ENCODE assay signal across 15 cellular contexts in genomic region chr5:36156124-36156601, GRCh38. TPM values are rescaled to one million over a fixed set of nuclear protein-coding genes. Genes with fewer than 3 reads are reported as not detected.
DNase-seq lines count a peak whose midpoint lies in the region; ATAC-seq, FAIRE-seq and TF ChIP-seq lines count a peak whose summit lies in the region.
"Had no signal": no experiment of that assay in that cellular context is flagged by ENCODE, and none has a peak within 500 bp of the region (broad histone marks: within the 10 kb centered on the region; RNA-seq: fewer than 3 reads in every experiment).

No MANE protein-coding gene starts in this region.

- BruUV-seq in PC-3 (replicated peaks; lab: Mats Ljungman, UMichigan) = no TSS peak

- no peaks in the 10 kb centered on the region for H3K27me3 ChIP-seq in esophagus (ENCODE audit: control insufficient read depth in 1 of 2, insufficient read depth in 2 of 2, low read length in 2 of 2)
- H3K27me3 ChIP-seq in psoas muscle (ENCODE audit: insufficient read depth in 3 of 3, low read length in 2 of 3) = no peaks in the 10 kb centered on the region
- H3K27me3 ChIP-seq in PC-3 (ENCODE audit: low read length) = no peaks in the 10 kb centered on the region
- H3K27me3 ChIP-seq in right cardiac atrium (ENCODE audit: control insufficient read depth, insufficient read depth) = no peaks in the 10 kb centered on the region
- H3K27me3 ChIP-seq: upper lobe of left lung had no signal

- H3K9me2 ChIP-seq in PC-3 (replicated peaks; ENCODE audit: low read length) = no peaks in the 10 kb centered on the region

- no peak overlapping the region for H3K4me2 ChIP-seq in PC-3 (ENCODE audit: low read length)
- H3K4me2 ChIP-seq: PC-9 had no signal

- DNase-seq in GM03348 (ENCODE audit: low spot score) (peak; percentile 8), NCI-H82 (lab: John Stamatoyannopoulos, UW) (peak; percentile 98), psoas muscle (peak in 1 of 2 donors; percentile 7), PC-3 (no peak), right cardiac atrium (no peak), RCC 7860 (ENCODE audit: low spot score) (no peak)
- DNase-seq: activated T-cell treated with anti-CD3 and anti-CD28 coated beads, Interleukin-2, amount 50 U/mL, for 48 hours; central memory CD4-positive, alpha-beta T cell; DMS79 treated with DMSO at 0.1 percent for 48 hours; NCI-H1048; PC-9; upper lobe of left lung had no signal

- WGBS in esophagus, 2 donors = 41% methylated on average over 4 of the region's 4 CpGs
- WGBS in psoas muscle, 3 donors = 16 to 27% (median 21%) methylated on average over 4 of the region's 4 CpGs
- 42% methylated on average over 4 of the region's 4 CpGs for WGBS in right cardiac atrium

- no peaks in the 10 kb centered on the region for H3F3A ChIP-seq in PC-3 (ENCODE audit: low read length, unreplicated experiment)

- POLR2A ChIA-PET in PC-3 (lab: Charles Lee; ENCODE audit: unreplicated experiment) = no interaction called here

- no peak for FAIRE-seq in RCC 7860 (lab: Jason Lieb, UNC)
- FAIRE-seq: frontal cortex had no signal

- H3K9me3 ChIP-seq in esophagus (ENCODE audit: control insufficient read depth in 2 of 2, insufficient read depth in 1 of 2, low read depth in 1 of 2, low read length in 1 of 2) = no peaks in the 10 kb centered on the region
- no peaks in the 10 kb centered on the region for H3K9me3 ChIP-seq in psoas muscle
- no peaks in the 10 kb centered on the region for H3K9me3 ChIP-seq in PC-3 (ENCODE audit: low read length)
- H3K9me3 ChIP-seq in right cardiac atrium (ENCODE audit: control insufficient read depth, low read length) = no peaks in the 10 kb centered on the region
- H3K9me3 ChIP-seq: upper lobe of left lung had no signal

- peaks cover 48% of the 10 kb centered on the region for H3K79me2 ChIP-seq in PC-3 (ENCODE audit: low read length)

- H3K36me3 ChIP-seq in esophagus (ENCODE audit: control insufficient read depth in 2 of 2, insufficient read depth in 2 of 2, low read length in 1 of 2) (peaks cover 6 to 9% of the 10 kb centered on the region in 2 donors), psoas muscle (ENCODE audit: insufficient read depth in 1 of 2, low read depth in 1 of 2) (peaks cover 5 to 37% of the 10 kb centered on the region in 2 donors), PC-3 (ENCODE audit: low read depth, low read length) (peaks cover 39% of the 10 kb centered on the region; the same call in 1 of the 2 replicates)

- no peak overlapping the region for H3K9ac ChIP-seq in PC-3 (ENCODE audit: low read length)

- H2AFZ ChIP-seq in PC-3 (ENCODE audit: low read length) = no peak overlapping the region
- H2AFZ ChIP-seq: PC-9 had no signal

- H3K4me1 ChIP-seq in esophagus (ENCODE audit: control insufficient read depth in 2 of 2, insufficient read depth in 2 of 2, low read length in 1 of 2) (peaks cover 0 to 5% of the 10 kb centered on the region in 2 donors), psoas muscle (peaks cover 21% of the 10 kb centered on the region), PC-3 (ENCODE audit: insufficient read depth, low read length) (peaks cover 7% of the 10 kb centered on the region), right cardiac atrium (ENCODE audit: control insufficient read depth, insufficient read depth, low read length) (peaks cover 9% of the 10 kb centered on the region)

- CTCF ChIA-PET in PC-3 (lab: Charles Lee) = no interaction called here

- TF ChIP-seq CTCF in psoas muscle (IDR thresholded peaks at IDR 0.05) = no peak
- TF ChIP-seq CTCF in PC-3 (conservative IDR thresholded peaks at IDR 0.05; ENCODE audit: low read depth, low read length) = no peak

- peak in 2 of 4 donors; percentile 30 to 50 for ATAC-seq in psoas muscle
- no peak for ATAC-seq in PC-3
- ATAC-seq in right cardiac atrium = no peak
- ATAC-seq: left lobe of liver had no signal

- H3K4me3 ChIP-seq in esophagus (ENCODE audit: low read depth in 1 of 2, low read length in 2 of 2) (no peak overlapping the region), psoas muscle (no peak overlapping the region), PC-3 (ENCODE audit: low read length) (no peak overlapping the region), right cardiac atrium (ENCODE audit: low read length) (no peak overlapping the region)
- H3K4me3 ChIP-seq: PC-9, upper lobe of left lung had no signal

- intact Hi-C loops in psoas muscle (cut with DNase I) (no loop called here), PC-3 (cut with micrococcal nuclease) (no loop called here), right cardiac atrium (cut with DNase I) (no loop called here)

- H3K27ac ChIP-seq in esophagus (ENCODE audit: low read depth in 2 of 2, low read length in 1 of 2) (peak overlapping the region; percentile 58 to 63), psoas muscle (peak overlapping the region; percentile 31), PC-3 (ENCODE audit: low read length) (no peak overlapping the region), right cardiac atrium (ENCODE audit: low read length) (no peak overlapping the region)
- H3K27ac ChIP-seq: PC-9 had no signal

- H4K20me1 ChIP-seq in PC-3 (ENCODE audit: low read length) = no peaks in the 10 kb centered on the region

RNA-seq across cellular contexts. Expression of gene SKP2, which starts 4.3 kb away (rescaled TPM):
- polyA plus RNA-seq in esophagus (1 to 10 TPM; 5.1 to 7.5 TPM), psoas muscle (1 to 10 TPM; 1.3 to 6.6 (median 2.4) TPM), right cardiac atrium (1.9 TPM)
- total RNA-seq in psoas muscle (1 to 10 TPM; 3.0 to 5.3 (median 4.2) TPM), PC-3 (2014; rRNA removed) (32.0 and 33.2 TPM in 2 replicates), right cardiac atrium (1 to 10 TPM; 6.5 to 7.9 (median 7.1) TPM)

RNA-seq across cellular contexts. Expression of gene LMBRD2, which starts 4.5 kb away (rescaled TPM):
- polyA plus RNA-seq in esophagus (1 to 10 TPM; 1.3 to 2.3 TPM), psoas muscle (10 to 100 TPM in 1 of 3 donors, 1 to 10 TPM in 2; 3.0 to 17.4 (median 3.6) TPM), right cardiac atrium (4.2 TPM)
- total RNA-seq in psoas muscle (10 to 100 TPM; 13.7 to 22.8 (median 18.9) TPM), PC-3 (2014; rRNA removed) (9.1 and 21.1 TPM in 2 replicates), right cardiac atrium (10 to 100 TPM; 10.9 to 13.7 (median 13.0) TPM)

Comparison
In these comparisons a context has a peak if more than half of its experiments do, and no peak if none do; other contexts are left out.
1. DNase-seq: peak in GM03348 (single experiment) and NCI-H82 (single experiment); none in PC-3 (single experiment), right cardiac atrium (0 of 3) and RCC 7860 (single experiment).
2. H3K27ac ChIP-seq: peak in esophagus (2 of 2) and psoas muscle (single experiment); none in PC-3 (single experiment) and right cardiac atrium (single experiment).